ENCODE assay signal across 16 cellular contexts in the genomic region with DNA sequence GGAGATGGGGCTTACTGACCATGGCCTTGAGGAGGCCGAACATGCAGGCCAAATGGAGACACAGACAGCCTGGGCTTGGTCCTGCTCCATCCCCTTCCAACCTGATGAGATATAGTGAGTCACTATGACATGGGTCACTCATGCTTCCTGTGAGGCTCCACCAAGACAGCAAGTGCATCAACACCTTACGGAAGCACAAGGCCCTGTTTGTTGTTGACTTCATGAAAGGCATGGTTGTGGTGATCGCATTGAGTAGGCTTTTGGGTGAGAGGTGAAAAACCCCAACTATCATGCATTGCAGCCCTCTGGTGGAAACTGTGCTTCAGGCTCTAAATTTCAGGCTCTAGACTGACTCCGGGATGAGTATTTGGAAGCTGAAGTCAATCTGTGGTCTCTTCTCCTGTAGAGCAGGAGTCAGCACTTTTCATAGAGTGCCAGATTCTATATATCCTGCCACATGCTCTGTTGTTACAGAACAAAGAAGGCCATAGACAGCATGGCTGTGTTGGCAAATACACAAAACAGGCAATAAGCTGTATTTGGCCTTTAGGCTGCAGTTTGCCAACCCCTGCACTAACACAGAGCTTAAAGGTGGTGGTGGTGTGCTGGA. TPM values are rescaled to one million over a fixed set of nuclear protein-coding genes. Genes with fewer than 3 reads are reported as not detected.
DNase-seq lines count a peak whose midpoint lies in the region; ATAC-seq and TF ChIP-seq lines count a peak whose summit lies in the region.
"Had no signal": no experiment of that assay in that cellular context is flagged by ENCODE, and none has a peak within 500 bp of the region (broad histone marks: within the 10 kb centered on the region; RNA-seq: fewer than 3 reads in every experiment).

No MANE protein-coding gene starts in this region.

- H3K27ac Mint-ChIP-seq in MCF 10A (ENCODE audit: low read depth, unreplicated experiment), result no peak overlapping the region
- H3K27ac Mint-ChIP-seq in stimulated activated naive CD8-positive, alpha-beta T cell treated with anti-CD3 and anti-CD28 coated beads, Interleukin-15, amount 100 ng/mL, for 72 hours, result no peak overlapping the region
- H3K27ac Mint-ChIP-seq: mesothelial cell of epicardium had no signal

- TF ChIP-seq CTCF in MCF 10A (IDR thresholded peaks at IDR 0.05; ENCODE audit: unreplicated experiment), result no peak
- TF ChIP-seq CTCF in breast epithelium (IDR thresholded peaks at IDR 0.05), result no peak

- intact Hi-C loops in MCF 10A (cut with micrococcal nuclease), result no loop called here
- intact Hi-C loops in breast epithelium (cut with DNase I; ENCODE audit: low total_unique reads), result no loop called here

- CTCF ChIA-PET in MCF 10A (lab: Yijun Ruan, JAX), result no interaction called here

- H3K36me3 ChIP-seq in breast epithelium, result no peaks in the 10 kb centered on the region

- peaks cover 0 to 9% of the 10 kb centered on the region in 2 donors for H3K27me3 ChIP-seq in breast epithelium

- no peaks in the 10 kb centered on the region for H3K4me1 Mint-ChIP-seq in MCF 10A (ENCODE audit: insufficient read depth, unreplicated experiment)
- H3K4me1 Mint-ChIP-seq in stimulated activated naive CD8-positive, alpha-beta T cell treated with anti-CD3 and anti-CD28 coated beads, Interleukin-15, amount 100 ng/mL, for 72 hours, result peaks cover 17% of the 10 kb centered on the region
- H3K4me1 Mint-ChIP-seq: mesothelial cell of epicardium had no signal

- no peak for TF ChIP-seq POLR2A in breast epithelium (IDR thresholded peaks at IDR 0.05)

- POLR2A ChIA-PET in MCF 10A (lab: Yijun Ruan, JAX), result no interaction called here

- ATAC-seq in stimulated activated naive CD8-positive, alpha-beta T cell treated with anti-CD3 and anti-CD28 coated beads, Interleukin-15, amount 100 ng/mL, for 72 hours, result peak; percentile 35
- no peak for ATAC-seq in GM18511 (IDR thresholded peaks at IDR 0.05; ENCODE audit: unreplicated experiment)

- H3K27me3 Mint-ChIP-seq in MCF 10A (ENCODE audit: insufficient read depth, unreplicated experiment), result no peaks in the 10 kb centered on the region
- no peaks in the 10 kb centered on the region for H3K27me3 Mint-ChIP-seq in stimulated activated naive CD8-positive, alpha-beta T cell treated with anti-CD3 and anti-CD28 coated beads, Interleukin-15, amount 100 ng/mL, for 72 hours

- H3K36me3 Mint-ChIP-seq in MCF 10A (ENCODE audit: insufficient read depth, unreplicated experiment), result no peaks in the 10 kb centered on the region
- H3K36me3 Mint-ChIP-seq: mesothelial cell of epicardium had no signal

- no peak overlapping the region for H3K4me3 ChIP-seq in breast epithelium

- H3K4me1 ChIP-seq in breast epithelium, result no peaks in the 10 kb centered on the region

- peak; percentile 57 for DNase-seq in MCF 10A (ENCODE audit: unreplicated experiment)
- no peak for DNase-seq in breast epithelium (ENCODE audit: low spot score in 2 of 2)
- DNase-seq in NCI-H460 (ENCODE audit: extremely low read depth, low read depth), result peak; percentile 26
- peak; percentile 29 for DNase-seq in central memory CD4-positive, alpha-beta T cell
- no peak for DNase-seq in stimulated activated naive CD8-positive, alpha-beta T cell treated with anti-CD3 and anti-CD28 coated beads, Interleukin-15, amount 100 ng/mL, for 72 hours
- DNase-seq in NCI-H1105 (lab: John Stamatoyannopoulos, UW), result no peak
- DNase-seq in NCI-H2171 (lab: John Stamatoyannopoulos, UW), result no peak
- DNase-seq: activated CD8-positive, alpha-beta memory T cell treated with anti-CD3 and anti-CD28 coated beads, Interleukin-2, amount 50 U/mL, for 48 hours; NCI-H2107; stimulated activated naive CD4-positive, alpha-beta T cell treated with Interleukin-2 at 50 U/mL for 16 hours had no signal

- BruUV-seq in MCF 10A (replicated peaks; lab: Mats Ljungman, UMichigan), result no TSS peak

- no peak overlapping the region for H3K4me3 Mint-ChIP-seq in MCF 10A (ENCODE audit: unreplicated experiment)
- no peak overlapping the region for H3K4me3 Mint-ChIP-seq in stimulated activated naive CD8-positive, alpha-beta T cell treated with anti-CD3 and anti-CD28 coated beads, Interleukin-15, amount 100 ng/mL, for 72 hours
- H3K4me3 Mint-ChIP-seq: mesothelial cell of epicardium had no signal

- H3K9me3 ChIP-seq in breast epithelium, result peaks cover 0 to 4% of the 10 kb centered on the region in 2 donors

- no peak overlapping the region for H3K27ac ChIP-seq in breast epithelium
- H3K27ac ChIP-seq: KMS-11 had no signal

- no peaks in the 10 kb centered on the region for H3K9me3 Mint-ChIP-seq in MCF 10A (ENCODE audit: unreplicated experiment)
- H3K9me3 Mint-ChIP-seq in stimulated activated naive CD8-positive, alpha-beta T cell treated with anti-CD3 and anti-CD28 coated beads, Interleukin-15, amount 100 ng/mL, for 72 hours, result peaks cover 0 to 9% of the 10 kb centered on the region in 2 donors

RNA-seq across cellular contexts. Expression of a gene that starts 10.1 kb away (rescaled TPM):
- total RNA-seq in MCF 10A (2022) (not detected in 2 replicates), breast epithelium (not detected)
- 0.75 TPM in 1 of 2 replicates, not detected in the other for total RNA-seq in NCI-H460 (2014; rRNA removed; shearing (Covaris generic))
- polyA plus RNA-seq in NCI-H460 (2014; cell fraction: nucleus; rRNA removed), result 0.42 TPM in 1 of 2 replicates, not detected in the other
- total RNA-seq: mesothelial cell of epicardium, posterior vena cava had no signal
- polyA plus RNA-seq: BJ had no signal

RNA-seq across cellular contexts. Expression of a gene that starts 56.8 kb away (rescaled TPM):
- not detected in 2 replicates for total RNA-seq in MCF 10A (2022)
- not detected for total RNA-seq in breast epithelium
- total RNA-seq in NCI-H460 (2014; rRNA removed; shearing (Covaris generic)), result not detected in 2 replicates
- not detected in 2 replicates for polyA plus RNA-seq in NCI-H460 (2014; cell fraction: nucleus; rRNA removed)
- total RNA-seq: mesothelial cell of epicardium; posterior vena cava; T-helper 1 cell treated with Interleukin-12 subunit alpha and Interleukin-12 subunit beta and Interleukin-4 antibody, amounts not matched to agents 30 ng/mL and 1 ng/mL, for 36 hours had no signal
- polyA plus RNA-seq: BJ had no signal

Comparison
In these comparisons a context has a peak if more than half of its experiments do, and no peak if none do; other contexts are left out.
1. DNase-seq: peak in MCF 10A (single experiment), NCI-H460 (single experiment) and central memory CD4-positive, alpha-beta T cell (single experiment); none in breast epithelium (0 of 2), stimulated activated naive CD8-positive, alpha-beta T cell treated with anti-CD3 and anti-CD28 coated beads, Interleukin-15, amount 100 ng/mL, for 72 hours (0 of 2), NCI-H1105 (single experiment) and NCI-H2171 (single experiment).